ENCODE assay signal across 8 cellular contexts in genomic region chr1:93878889-93879586, GRCh38. TPM values are rescaled to one million over a fixed set of nuclear protein-coding genes. Genes with fewer than 3 reads are reported as not detected.
DNase-seq lines count a peak whose midpoint lies in the region; ATAC-seq, FAIRE-seq and TF ChIP-seq lines count a peak whose summit lies in the region.

TSS of gene DNTTIP2 (minus strand) at chr1:93879206. CDS start at chr1:93879148, 58 bp downstream.

- no peaks in the 10 kb centered on the region for H3K9me1 ChIP-seq in keratinocyte (ENCODE audit: control insufficient read depth, extremely low read depth, insufficient read depth, low read length)

- peak; percentile 83 for FAIRE-seq in keratinocyte (lab: Jason Lieb, UNC)

- H3K9me3 ChIP-seq in keratinocyte (ENCODE audit: control insufficient read depth, low read depth, low read length): no peaks in the 10 kb centered on the region

- dilution Hi-C loops in keratinocyte (cut with MboI; ENCODE audit: extremely low pct_ligation_motif_present, low sequenced_read_pairs): no loop called here

- peak within 1 kb of the TSS; percentile 95 for H3K4me2 ChIP-seq in keratinocyte (ENCODE audit: control insufficient read depth, extremely low read depth, insufficient read depth, low read depth, low read length)

- H3K36me3 ChIP-seq in keratinocyte (ENCODE audit: control insufficient read depth in 2 of 2, extremely low read depth in 1 of 2, insufficient read depth in 2 of 2, low read length in 2 of 2): peaks cover 8 to 28% of the 10 kb centered on the region in 2 experiments

- H2AFZ ChIP-seq in keratinocyte (ENCODE audit: control insufficient read depth, low read length): peak within 1 kb of the TSS; percentile 99

- H3K27ac ChIP-seq in keratinocyte (ENCODE audit: control insufficient read depth, insufficient read depth, low read length): peak within 1 kb of the TSS; percentile 95

- peak within 1 kb of the TSS; percentile 75 to 92 (median 87) for H3K4me3 ChIP-seq in keratinocyte (ENCODE audit: control insufficient read depth in 2 of 3, extremely low read depth in 1 of 3, insufficient read depth in 2 of 3, low read depth in 1 of 3, low read length in 3 of 3)

- H3K4me1 ChIP-seq in keratinocyte (ENCODE audit: control insufficient read depth, extremely low read depth, insufficient read depth, low read length): peaks cover 23% of the 10 kb centered on the region

- ATAC-seq in GM19025 (IDR thresholded peaks at IDR 0.05; ENCODE audit: low read depth, unreplicated experiment) (peak; percentile 93), HG03342 (IDR thresholded peaks at IDR 0.05; ENCODE audit: unreplicated experiment) (peak; percentile 94)

- DNase-seq in AG09319 (ENCODE audit: extremely low read depth, low read depth) (peak; percentile 63), NCI-H446 (lab: John Stamatoyannopoulos, UW) (peak; percentile 96), cerebellar nuclear complex (lab: John Stamatoyannopoulos, UW) (peak; percentile 16 to 68), keratinocyte (ENCODE audit: low read depth, low spot score) (no peak)
- DNase-seq in activated CD4-positive, CD25-positive, alpha-beta regulatory T cell treated with anti-CD3 and anti-CD28 coated beads, Interleukin-2, amount 50 U/mL, for 72 hours: peak; percentile 84
- DNase-seq in stimulated activated CD4-positive, alpha-beta T cell treated with anti-CD3 and anti-CD28 coated beads, Interleukin-15, amount 100 ng/mL, for 1 hour (ENCODE audit: low read depth in 1 of 2, low spot score in 1 of 2): peak; percentile 68 to 74

- H3K27me3 ChIP-seq in keratinocyte (ENCODE audit: control insufficient read depth, extremely low read depth, insufficient read depth, low read length): no peaks in the 10 kb centered on the region

- peaks cover 47% of the 10 kb centered on the region for H3K79me2 ChIP-seq in keratinocyte (ENCODE audit: control insufficient read depth, insufficient read depth, low read length)

- peaks cover 2% of the 10 kb centered on the region for H4K20me1 ChIP-seq in keratinocyte (ENCODE audit: control insufficient read depth, extremely low read depth, insufficient read depth, low read length)

- TF ChIP-seq CTCF in AG09319 (IDR thresholded peaks at IDR 0.05; ENCODE audit: low read depth, low read length) (no peak), keratinocyte (optimal IDR thresholded peaks at IDR 0.05 in 1 of 3, IDR thresholded peaks at IDR 0.05 in 1 of 3, conservative IDR thresholded peaks at IDR 0.05 in 1 of 3; ENCODE audit: extremely low read depth in 1 of 3, insufficient read depth in 2 of 3, low read length in 3 of 3) (no peak)

- H3K9ac ChIP-seq in keratinocyte (ENCODE audit: control insufficient read depth, extremely low read depth, insufficient read depth, low read length): peak within 1 kb of the TSS; percentile 98

RNA-seq across cellular contexts. Expression of gene DNTTIP2, which starts in this region (rescaled TPM):
- polyA plus RNA-seq in keratinocyte: 28.0 to 46.2 TPM (median 32.7 TPM) in 3 replicates
- polyA plus RNA-seq in keratinocyte (2011; ENCODE audit: low read depth): 133 TPM
- polyA plus RNA-seq in keratinocyte (2011; cell fraction: cytosol; rRNA removed): 19.4 and 39.1 TPM in 2 replicates
- 30.8 and 44.9 TPM in 2 replicates for polyA plus RNA-seq in keratinocyte (2011; cell fraction: nucleus; rRNA removed)
- polyA plus RNA-seq in keratinocyte (2012; ENCODE audit: low replicate concordance): 56.5 and 60.3 TPM in 2 replicates
- polyA minus RNA-seq in keratinocyte: 8.7 to 49.8 TPM (median 26.9 TPM) in 3 replicates
- polyA minus RNA-seq in keratinocyte (2011; cell fraction: cytosol; rRNA and poly(A)+ RNA removed): 10.4 TPM
- 13.2 and 54.1 TPM in 2 replicates for polyA minus RNA-seq in keratinocyte (2011; cell fraction: nucleus; rRNA and poly(A)+ RNA removed)
